Comparison of ENCODE assay signal across 25 cellular contexts in the genomic region with DNA sequence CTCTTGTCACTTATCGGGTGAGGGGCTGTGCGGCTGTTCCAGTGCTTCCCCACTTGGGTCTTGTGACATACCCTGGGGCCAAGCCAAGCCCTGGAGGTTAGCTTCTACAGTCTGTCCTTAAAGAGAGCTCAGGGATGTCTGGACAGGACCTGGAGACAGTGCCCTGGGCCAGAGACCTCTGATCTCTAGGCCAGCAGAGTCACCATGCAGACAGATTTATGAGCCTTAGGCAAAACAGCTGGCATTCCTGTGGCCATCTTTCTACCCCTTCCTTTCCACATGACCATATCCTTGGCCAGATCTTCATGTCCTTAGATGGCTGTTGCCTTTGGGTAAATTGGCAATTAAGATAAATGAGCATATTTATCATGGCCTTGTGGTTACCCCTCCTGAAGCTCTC.
DNase-seq lines count a peak whose midpoint lies in the region; ATAC-seq and TF ChIP-seq lines count a peak whose summit lies in the region.
"Had no signal": no experiment of that assay in that cellular context is flagged by ENCODE, and none has a peak within 500 bp of the region (broad histone marks: within the 10 kb centered on the region; RNA-seq: fewer than 3 reads in every experiment).

No MANE protein-coding gene starts in this region.

- no peak for TF ChIP-seq EP300 in gastroesophageal sphincter (IDR thresholded peaks at IDR 0.05)

- DNase-seq in AG10803 (ENCODE audit: low read depth) (peak; percentile 42), MG63 (peak; percentile 49), foreskin fibroblast (peak; percentile 5 to 69), posterior vena cava (ENCODE audit: low spot score) (peak; percentile 62), NOMO-1 (lab: John Stamatoyannopoulos, UW; ENCODE audit: unreplicated experiment in 2 of 2) (no peak)
- DNase-seq in stimulated activated naive CD8-positive, alpha-beta T cell treated with anti-CD3 and anti-CD28 coated beads, Interleukin-15, Interleukin-2, amounts not matched to agents 100 U/mL and 50 U/mL, for 24 hours, result no peak
- DNase-seq: activated CD4-positive, CD25-positive, alpha-beta regulatory T cell treated with anti-CD3 and anti-CD28 coated beads, Interleukin-2, amount 50 U/mL, for 72 hours; activated CD8-positive, alpha-beta T cell treated with anti-CD3 and anti-CD28 coated beads, Interleukin-2, amount 10 ng/mL, durations not matched to agents 7 days and 5 days; activated effector memory CD4-positive, alpha-beta T cell treated with anti-CD3 and anti-CD28 coated beads, Interleukin-2, amount 50 U/mL, for 16 hours; activated naive CD8-positive, alpha-beta T cell treated with anti-CD3 and anti-CD28 coated beads, Interleukin-2, amount 50 U/mL, for 24 hours; activated T-cell treated with anti-CD3 and anti-CD28 coated beads for 4 hours; body of pancreas; C1 segment of cervical spinal cord; cerebellar nuclear complex; DND-41; hippocampal formation; NCI-H146; NCI-H2171; NCI-H510A treated with DMSO at 0.1 percent for 48 hours; SIG-M5; T-cell had no signal

- H3K27me3 ChIP-seq in MG63 (no peaks in the 10 kb centered on the region), gastroesophageal sphincter (no peaks in the 10 kb centered on the region)
- H3K27me3 ChIP-seq: body of pancreas had no signal

- no peak overlapping the region for H3K27ac ChIP-seq in gastroesophageal sphincter
- H3K27ac ChIP-seq: A549, body of pancreas had no signal

- no peak overlapping the region for H3K4me3 ChIP-seq in AG10803 (ENCODE audit: low read length)
- no peak overlapping the region for H3K4me3 ChIP-seq in MG63
- no peak overlapping the region for H3K4me3 ChIP-seq in foreskin fibroblast (ENCODE audit: low read depth in 1 of 2, low read length in 2 of 2)
- H3K4me3 ChIP-seq in gastroesophageal sphincter, result no peak overlapping the region
- H3K4me3 ChIP-seq: A549, body of pancreas, K562 had no signal

- ATAC-seq in stimulated activated naive CD8-positive, alpha-beta T cell treated with anti-CD3 and anti-CD28 coated beads, Interleukin-15, Interleukin-2, amounts not matched to agents 100 U/mL and 50 U/mL, for 24 hours, result no peak
- ATAC-seq in gastroesophageal sphincter (no peak), HG02763 (IDR thresholded peaks at IDR 0.05; ENCODE audit: unreplicated experiment) (no peak)
- ATAC-seq: A549; activated CD8-positive, alpha-beta T cell treated with anti-CD3 and anti-CD28 coated beads, Interleukin-2, amount 10 ng/mL, durations not matched to agents 7 days and 5 days; activated naive CD8-positive, alpha-beta T cell treated with anti-CD3 and anti-CD28 coated beads, Interleukin-2, amount 50 U/mL, for 24 hours; body of pancreas; K562; T-cell had no signal

- no peak for TF ChIP-seq POLR2A in gastroesophageal sphincter (IDR thresholded peaks at IDR 0.05)

- no CpG with 5 or more reads among the region's 2 CpGs for WGBS in gastroesophageal sphincter (ENCODE audit: low coverage in 1 of 2), 2 donors

- no peaks in the 10 kb centered on the region for H3K36me3 ChIP-seq in MG63
- no peaks in the 10 kb centered on the region for H3K36me3 ChIP-seq in gastroesophageal sphincter

- TF ChIP-seq CTCF in AG10803 (conservative IDR thresholded peaks at IDR 0.05; ENCODE audit: low read length) (no peak), foreskin fibroblast (IDR thresholded peaks at IDR 0.05; ENCODE audit: low read depth, low read length) (no peak), gastroesophageal sphincter (IDR thresholded peaks at IDR 0.05) (no peak)

- no peaks in the 10 kb centered on the region for H3K4me1 ChIP-seq in gastroesophageal sphincter
- H3K4me1 ChIP-seq: A549, body of pancreas had no signal

- intact Hi-C loops in posterior vena cava (cut with DNase I), result no loop called here

- H3K9me3 ChIP-seq in MG63, result no peaks in the 10 kb centered on the region
- no peaks in the 10 kb centered on the region for H3K9me3 ChIP-seq in gastroesophageal sphincter
- H3K9me3 ChIP-seq: A549, body of pancreas had no signal

Comparison
In these comparisons a context has a peak if more than half of its experiments do, and no peak if none do; other contexts are left out.
1. DNase-seq: peak in AG10803 (single experiment), MG63 (single experiment), foreskin fibroblast (2 of 2) and posterior vena cava (single experiment); none in NOMO-1 (0 of 2) and stimulated activated naive CD8-positive, alpha-beta T cell treated with anti-CD3 and anti-CD28 coated beads, Interleukin-15, Interleukin-2, amounts not matched to agents 100 U/mL and 50 U/mL, for 24 hours (single experiment).